Comparison of ENCODE assay signal across 19 cellular contexts in genomic region chr7:131722371-131722770, GRCh38.
A peak's percentile ranks its signal among the peaks of the same experiment; 100 is the strongest.
DNase-seq lines count a peak whose midpoint lies in the region; TF ChIP-seq lines count a peak whose summit lies in the region.
"Had no signal": no experiment of that assay in that cellular context is flagged by ENCODE, and none has a peak within 500 bp of the region (broad histone marks: within the 10 kb centered on the region; RNA-seq: fewer than 3 reads in every experiment).

No MANE protein-coding gene starts in this region.

- DNase-seq in AG08395 (ENCODE audit: low spot score) (peak; percentile 11), ELR (ENCODE audit: low read depth) (peak; percentile 30), M059J (ENCODE audit: low read depth) (peak; percentile 9), fibroblast of pulmonary artery (ENCODE audit: low read depth) (peak; percentile 2), nephron progenitor cell (no peak), NCI-H146 treated with DMSO at 0.1 percent for 48 hours (lab: John Stamatoyannopoulos, UW; ENCODE audit: unreplicated experiment) (no peak), NCI-H1105 (lab: John Stamatoyannopoulos, UW) (no peak)
- DNase-seq: DND-41, KBM-7, MV-4-11, NCI-H1417, NCI-H187 treated with DMSO at 0.1 percent for 48 hours, NCI-H2227 treated with DMSO at 0.1 percent for 48 hours, NCI-H510A treated with DMSO at 0.1 percent for 48 hours, PC-3, RPMI8226, SHP77 treated with DMSO at 0.1 percent for 48 hours had no signal

- no peaks in the 10 kb centered on the region for H3K9me3 Mint-ChIP-seq in nephron progenitor cell
- H3K9me3 Mint-ChIP-seq: GM23338 had no signal

- no peak overlapping the region for H3K27ac Mint-ChIP-seq in nephron progenitor cell
- H3K27ac Mint-ChIP-seq: CD14-positive monocyte, GM23338 had no signal

- peaks cover 7% of the 10 kb centered on the region for H3K4me1 Mint-ChIP-seq in nephron progenitor cell
- H3K4me1 Mint-ChIP-seq: CD14-positive monocyte had no signal

- H3K27me3 Mint-ChIP-seq in nephron progenitor cell (ENCODE audit: low read depth, poor library complexity) = peaks cover 9% of the 10 kb centered on the region

- no peak overlapping the region for H3K4me3 ChIP-seq in fibroblast of pulmonary artery (replicated peaks; ENCODE audit: low read depth, low read length)
- H3K4me3 ChIP-seq: GM23338 had no signal

- no peaks in the 10 kb centered on the region for H3K36me3 Mint-ChIP-seq in nephron progenitor cell (ENCODE audit: low read depth)
- H3K36me3 Mint-ChIP-seq: CD14-positive monocyte had no signal

- no peak for TF ChIP-seq CTCF in fibroblast of pulmonary artery (IDR thresholded peaks at IDR 0.05; ENCODE audit: low read length, missing control alignments)
- no peak for TF ChIP-seq CTCF in nephron progenitor cell (IDR thresholded peaks at IDR 0.05)

- no peak overlapping the region for H3K4me3 Mint-ChIP-seq in nephron progenitor cell
- H3K4me3 Mint-ChIP-seq: CD14-positive monocyte, GM23338 had no signal

Comparison
In these comparisons a context has a peak if more than half of its experiments do, and no peak if none do; other contexts are left out.
1. DNase-seq: peak in AG08395 (single experiment), ELR (single experiment), M059J (single experiment) and fibroblast of pulmonary artery (single experiment); none in nephron progenitor cell (single experiment), NCI-H146 treated with DMSO at 0.1 percent for 48 hours (single experiment) and NCI-H1105 (single experiment).